ENCODE assay signal across 19 cellular contexts in the genomic region with DNA sequence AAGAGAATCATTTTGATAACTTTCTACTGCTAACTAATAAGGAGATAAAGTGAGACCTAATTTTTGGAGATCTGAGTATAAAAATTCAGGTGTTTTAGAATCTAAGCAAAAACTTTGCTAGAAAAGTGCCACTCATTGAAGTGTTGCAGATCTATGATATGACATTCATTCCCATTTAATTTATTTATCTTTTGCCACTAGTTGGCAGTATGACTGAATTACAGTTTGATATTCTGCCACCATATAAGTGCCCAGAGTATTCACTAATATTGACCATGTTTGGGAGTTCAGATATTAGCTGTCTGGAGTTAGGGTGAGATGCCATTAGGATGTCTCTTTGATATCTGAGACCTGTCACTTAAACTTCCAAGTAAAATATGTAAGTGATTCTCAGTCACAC.
DNase-seq lines count a peak whose midpoint lies in the region; ATAC-seq and TF ChIP-seq lines count a peak whose summit lies in the region.
"Had no signal": no experiment of that assay in that cellular context is flagged by ENCODE, and none has a peak within 500 bp of the region (broad histone marks: within the 10 kb centered on the region; RNA-seq: fewer than 3 reads in every experiment).

No MANE protein-coding gene starts in this region.

- no peaks in the 10 kb centered on the region for H3K4me1 Mint-ChIP-seq in chondrocyte (ENCODE audit: low read depth)
- H3K4me1 Mint-ChIP-seq: immature natural killer cell had no signal

- no peaks in the 10 kb centered on the region for H4K20me1 ChIP-seq in SK-N-SH (ENCODE audit: insufficient read depth)
- H4K20me1 ChIP-seq in smooth muscle cell (ENCODE audit: low read depth), result no peaks in the 10 kb centered on the region

- no peaks in the 10 kb centered on the region for H3K27me3 Mint-ChIP-seq in chondrocyte (ENCODE audit: low read depth)

- no peak overlapping the region for H3K27ac Mint-ChIP-seq in chondrocyte (ENCODE audit: unreplicated experiment)
- H3K27ac Mint-ChIP-seq: immature natural killer cell had no signal

- no peak for TF ChIP-seq EP300 in SK-N-SH (IDR thresholded peaks at IDR 0.05; ENCODE audit: borderline replicate concordance in 1 of 2, low read depth in 1 of 2, low read length in 1 of 2)

- H3K9me2 ChIP-seq in SK-N-SH, result no peaks in the 10 kb centered on the region

- POLR2A ChIA-PET in SK-N-SH (lab: Yijun Ruan, JAX), result no interaction called here

- ATAC-seq in SK-N-SH treated with all-trans-retinoic acid at 6 μM for 48 hours (no peak), GM21717 (IDR thresholded peaks at IDR 0.05; ENCODE audit: unreplicated experiment) (no peak)
- ATAC-seq: K562 had no signal

- H3K4me3 Mint-ChIP-seq in chondrocyte (ENCODE audit: unreplicated experiment), result no peak overlapping the region
- H3K4me3 Mint-ChIP-seq: immature natural killer cell had no signal

- H3K4me2 ChIP-seq in SK-N-SH (no peak overlapping the region), smooth muscle cell (no peak overlapping the region)

- no peaks in the 10 kb centered on the region for H3K79me2 ChIP-seq in SK-N-SH (ENCODE audit: insufficient read depth)
- H3K79me2 ChIP-seq in smooth muscle cell (ENCODE audit: low read depth), result no peaks in the 10 kb centered on the region

- no peaks in the 10 kb centered on the region for H3K36me3 Mint-ChIP-seq in chondrocyte (ENCODE audit: low read depth)

- no peak overlapping the region for H3K9ac ChIP-seq in SK-N-SH
- H3K9ac ChIP-seq in smooth muscle cell (ENCODE audit: low read depth), result no peak overlapping the region

- H3F3A ChIP-seq in SK-N-SH (replicated peaks; ENCODE audit: insufficient read depth) (no peaks in the 10 kb centered on the region), smooth muscle cell (ENCODE audit: low read depth) (no peaks in the 10 kb centered on the region)

- peak; percentile 62 for TF ChIP-seq CTCF in SK-N-SH (IDR thresholded peaks at IDR 0.05)
- TF ChIP-seq CTCF in chondrocyte (IDR thresholded peaks at IDR 0.05), result peak; percentile 68
- peak; percentile 13 for TF ChIP-seq CTCF in smooth muscle cell (IDR thresholded peaks at IDR 0.05; ENCODE audit: borderline replicate concordance, insufficient read depth, poor library complexity, severe bottlenecking)

- H3K27me3 ChIP-seq in SK-N-SH (ENCODE audit: insufficient read depth) (no peaks in the 10 kb centered on the region), smooth muscle cell (ENCODE audit: low read depth) (no peaks in the 10 kb centered on the region)
- H3K27me3 ChIP-seq: spleen had no signal

- H3K27ac ChIP-seq in SK-N-SH (ENCODE audit: low read depth in 2 of 2, low read length in 1 of 2) (no peak overlapping the region), smooth muscle cell (ENCODE audit: low read depth) (no peak overlapping the region)
- H3K27ac ChIP-seq: spleen had no signal

- H3K36me3 ChIP-seq in SK-N-SH (replicated peaks in 1 of 2; ENCODE audit: control insufficient read depth in 1 of 2, insufficient read depth in 2 of 2, low read length in 1 of 2), result no peaks in the 10 kb centered on the region
- no peaks in the 10 kb centered on the region for H3K36me3 ChIP-seq in smooth muscle cell (ENCODE audit: low read depth)
- H3K36me3 ChIP-seq: spleen had no signal

- 0 out of 2 replicates have a peak, but pooled peaks have one; percentile 8 for TF ChIP-seq RAD21 in SK-N-SH (IDR thresholded peaks at IDR 0.05; ENCODE audit: low read length)

- H3K9me3 Mint-ChIP-seq in chondrocyte (ENCODE audit: low read depth), result peaks cover 9% of the 10 kb centered on the region

- H3K4me1 ChIP-seq in SK-N-SH (ENCODE audit: control insufficient read depth in 1 of 2, insufficient read depth in 2 of 2, low read depth in 1 of 2, low read length in 1 of 2) (no peaks in the 10 kb centered on the region), smooth muscle cell (ENCODE audit: low read depth) (no peaks in the 10 kb centered on the region)
- H3K4me1 ChIP-seq: spleen had no signal

- no peaks in the 10 kb centered on the region for H3K9me3 ChIP-seq in SK-N-SH
- no peaks in the 10 kb centered on the region for H3K9me3 ChIP-seq in smooth muscle cell (replicated peaks; ENCODE audit: low read depth)

- H3K4me3 ChIP-seq in SK-N-SH (ENCODE audit: low read depth in 2 of 2, low read length in 1 of 2) (no peak overlapping the region), smooth muscle cell (no peak overlapping the region)
- H3K4me3 ChIP-seq: K562, spleen had no signal

- no peak for DNase-seq in SK-N-SH
- peak; percentile 11 for DNase-seq in NAMALWA (ENCODE audit: low spot score)
- DNase-seq in chondrocyte (ENCODE audit: low spot score), result no peak
- no peak for DNase-seq in smooth muscle cell (lab: John Stamatoyannopoulos, UW; ENCODE audit: unreplicated experiment)
- DNase-seq in HT-29 (ENCODE audit: low spot score), result no peak
- no peak for DNase-seq in NCI-H510A treated with DMSO at 0.1 percent for 48 hours (lab: John Stamatoyannopoulos, UW)
- DNase-seq: activated CD8-positive, alpha-beta memory T cell treated with anti-CD3 and anti-CD28 coated beads for 24 hours; activated effector memory CD4-positive, alpha-beta T cell treated with anti-CD3 and anti-CD28 coated beads, Interleukin-2, amount 50 U/mL, for 16 hours; DMS153; effector CD4-positive, alpha-beta T cell; immature natural killer cell; NCI-H1930; NCI-H748 treated with DMSO at 0.1 percent for 48 hours; occipital lobe; SIG-M5; spleen had no signal

- H2AFZ ChIP-seq in SK-N-SH (ENCODE audit: low read depth) (no peak overlapping the region), smooth muscle cell (ENCODE audit: low read depth) (no peak overlapping the region)

- CTCF ChIA-PET in SK-N-SH (lab: Yijun Ruan, JAX), result interaction anchor here (1.0 to 1.6 kb wide), 7 partner anchors 10 to 200 kb away, joined by 3 to 4 read pairs (median 3); no protein-coding TSS in a partner anchor

TF ChIP-seq in SK-N-SH, 30 proteins besides CTCF, POLR2A, EP300 and RAD21 (continues in another document):
- TF ChIP-seq, protein P1, sequence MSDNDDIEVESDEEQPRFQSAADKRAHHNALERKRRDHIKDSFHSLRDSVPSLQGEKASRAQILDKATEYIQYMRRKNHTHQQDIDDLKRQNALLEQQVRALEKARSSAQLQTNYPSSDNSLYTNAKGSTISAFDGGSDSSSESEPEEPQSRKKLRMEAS (IDR thresholded peaks at IDR 0.05; ENCODE audit: low read depth), result no peak
- TF ChIP-seq TEAD4 (IDR thresholded peaks at IDR 0.05; ENCODE audit: borderline replicate concordance, insufficient read depth) (no peak), POLR2AphosphoS5 (IDR thresholded peaks at IDR 0.05; ENCODE audit: low read depth, low read length) (no peak), EZH2phosphoT487 (IDR thresholded peaks at IDR 0.05; ENCODE audit: borderline replicate concordance, low read depth) (no peak), JUND (IDR thresholded peaks at IDR 0.05) (no peak), TCF12 (IDR thresholded peaks at IDR 0.05) (no peak), MXI1 (IDR thresholded peaks at IDR 0.05; ENCODE audit: low read depth, low read length) (no peak), SMC3 (IDR thresholded peaks at IDR 0.05; ENCODE audit: low read depth, low read length) (no peak), YY1 (IDR thresholded peaks at IDR 0.05; ENCODE audit: low read depth) (no peak)
- TF ChIP-seq, protein P2, sequence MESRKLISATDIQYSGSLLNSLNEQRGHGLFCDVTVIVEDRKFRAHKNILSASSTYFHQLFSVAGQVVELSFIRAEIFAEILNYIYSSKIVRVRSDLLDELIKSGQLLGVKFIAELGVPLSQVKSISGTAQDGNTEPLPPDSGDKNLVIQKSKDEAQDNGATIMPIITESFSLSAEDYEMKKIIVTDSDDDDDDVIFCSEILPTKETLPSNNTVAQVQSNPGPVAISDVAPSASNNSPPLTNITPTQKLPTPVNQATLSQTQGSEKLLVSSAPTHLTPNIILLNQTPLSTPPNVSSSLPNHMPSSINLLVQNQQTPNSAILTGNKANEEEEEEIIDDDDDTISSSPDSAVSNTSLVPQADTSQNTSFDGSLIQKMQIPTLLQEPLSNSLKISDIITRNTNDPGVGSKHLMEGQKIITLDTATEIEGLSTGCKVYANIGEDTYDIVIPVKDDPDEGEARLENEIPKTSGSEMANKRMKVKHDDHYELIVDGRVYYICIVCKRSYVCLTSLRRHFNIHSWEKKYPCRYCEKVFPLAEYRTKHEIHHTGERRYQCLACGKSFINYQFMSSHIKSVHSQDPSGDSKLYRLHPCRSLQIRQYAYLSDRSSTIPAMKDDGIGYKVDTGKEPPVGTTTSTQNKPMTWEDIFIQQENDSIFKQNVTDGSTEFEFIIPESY (IDR thresholded peaks at IDR 0.05; ENCODE audit: borderline replicate concordance, low read depth), result no peak

TF ChIP-seq in SK-N-SH treated with all-trans-retinoic acid at 6 μM for 48 hours, 23 proteins besides CTCF, POLR2A, EP300 and RAD21 (continues in another document):
- TF ChIP-seq, protein P3, sequence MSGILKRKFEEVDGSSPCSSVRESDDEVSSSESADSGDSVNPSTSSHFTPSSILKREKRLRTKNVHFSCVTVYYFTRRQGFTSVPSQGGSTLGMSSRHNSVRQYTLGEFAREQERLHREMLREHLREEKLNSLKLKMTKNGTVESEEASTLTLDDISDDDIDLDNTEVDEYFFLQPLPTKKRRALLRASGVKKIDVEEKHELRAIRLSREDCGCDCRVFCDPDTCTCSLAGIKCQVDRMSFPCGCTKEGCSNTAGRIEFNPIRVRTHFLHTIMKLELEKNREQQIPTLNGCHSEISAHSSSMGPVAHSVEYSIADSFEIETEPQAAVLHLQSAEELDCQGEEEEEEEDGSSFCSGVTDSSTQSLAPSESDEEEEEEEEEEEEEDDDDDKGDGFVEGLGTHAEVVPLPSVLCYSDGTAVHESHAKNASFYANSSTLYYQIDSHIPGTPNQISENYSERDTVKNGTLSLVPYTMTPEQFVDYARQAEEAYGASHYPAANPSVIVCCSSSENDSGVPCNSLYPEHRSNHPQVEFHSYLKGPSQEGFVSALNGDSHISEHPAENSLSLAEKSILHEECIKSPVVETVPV (CRISPR knock-in tag; IDR thresholded peaks at IDR 0.05), result no peak
- TF ChIP-seq CSDC2 (CRISPR knock-in tag; IDR thresholded peaks at IDR 0.05) (no peak), ZNF8 (CRISPR knock-in tag; IDR thresholded peaks at IDR 0.05) (no peak), ZFP30 (CRISPR knock-in tag; IDR thresholded peaks at IDR 0.05) (no peak)
- TF ChIP-seq, protein P4, sequence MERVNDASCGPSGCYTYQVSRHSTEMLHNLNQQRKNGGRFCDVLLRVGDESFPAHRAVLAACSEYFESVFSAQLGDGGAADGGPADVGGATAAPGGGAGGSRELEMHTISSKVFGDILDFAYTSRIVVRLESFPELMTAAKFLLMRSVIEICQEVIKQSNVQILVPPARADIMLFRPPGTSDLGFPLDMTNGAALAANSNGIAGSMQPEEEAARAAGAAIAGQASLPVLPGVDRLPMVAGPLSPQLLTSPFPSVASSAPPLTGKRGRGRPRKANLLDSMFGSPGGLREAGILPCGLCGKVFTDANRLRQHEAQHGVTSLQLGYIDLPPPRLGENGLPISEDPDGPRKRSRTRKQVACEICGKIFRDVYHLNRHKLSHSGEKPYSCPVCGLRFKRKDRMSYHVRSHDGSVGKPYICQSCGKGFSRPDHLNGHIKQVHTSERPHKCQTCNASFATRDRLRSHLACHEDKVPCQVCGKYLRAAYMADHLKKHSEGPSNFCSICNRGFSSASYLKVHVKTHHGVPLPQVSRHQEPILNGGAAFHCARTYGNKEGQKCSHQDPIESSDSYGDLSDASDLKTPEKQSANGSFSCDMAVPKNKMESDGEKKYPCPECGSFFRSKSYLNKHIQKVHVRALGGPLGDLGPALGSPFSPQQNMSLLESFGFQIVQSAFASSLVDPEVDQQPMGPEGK (CRISPR knock-in tag; IDR thresholded peaks at IDR 0.05; ENCODE audit: borderline replicate concordance), result no peak

Comparison
In these comparisons a context has a peak if more than half of its experiments do, and no peak if none do; other contexts are left out.
1. CTCF ChIP-seq: peak in every context shown above with its lines; median percentile 68 in chondrocyte; 62 in SK-N-SH; 13 in smooth muscle cell.